8 cellular contexts compared by ENCODE assay signal in the genomic region with DNA sequence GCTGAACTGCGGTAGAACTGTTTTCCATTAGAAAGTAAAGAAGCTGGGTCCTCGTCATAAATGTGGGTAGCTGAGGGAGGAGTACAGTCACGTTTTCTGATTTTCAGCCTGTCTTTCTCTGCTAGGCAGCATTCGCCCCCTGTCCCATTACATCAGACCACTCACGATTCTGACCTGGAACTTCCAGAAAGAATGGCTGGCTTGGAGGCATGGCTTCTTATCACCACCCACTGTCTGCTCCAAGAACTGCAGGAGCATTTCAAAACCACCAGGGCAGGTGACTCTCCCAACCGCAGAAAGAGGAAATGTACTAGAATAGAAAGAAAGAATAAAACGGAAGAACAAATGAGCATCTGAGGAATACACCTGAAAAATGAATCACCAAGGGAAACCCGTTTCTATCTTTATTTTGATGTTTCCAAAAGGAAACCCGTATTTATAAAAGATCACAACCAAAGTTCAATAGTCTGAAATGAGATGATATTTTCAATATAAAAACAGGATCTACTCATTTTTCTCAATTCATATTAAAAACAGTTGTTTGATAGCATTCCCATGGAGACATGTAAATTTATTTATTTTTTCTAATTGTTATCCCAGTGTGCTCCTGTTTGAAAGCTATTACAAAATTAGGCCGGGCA.
DNase-seq lines count a peak whose midpoint lies in the region; ATAC-seq lines count a peak whose summit lies in the region.

No MANE protein-coding gene starts in this region.

- no peak for ATAC-seq in HG03025 (IDR thresholded peaks at IDR 0.05; ENCODE audit: low FRiP score, unreplicated experiment)

- H3K27me3 ChIP-seq in HAP-1 (ENCODE audit: low read depth): no peaks in the 10 kb centered on the region

- H3K36me3 ChIP-seq in HAP-1 (replicated peaks): no peaks in the 10 kb centered on the region

- no peaks in the 10 kb centered on the region for H3K9me3 ChIP-seq in HAP-1

- in situ Hi-C loops in HAP-1 (cut with MboI; ENCODE audit: low sequenced_read_pairs): no loop called here

- H3K4me3 ChIP-seq in HAP-1: no peak overlapping the region

- peaks cover 21% of the 10 kb centered on the region for H3K4me1 ChIP-seq in HAP-1

- DNase-seq in ELF-1 (ENCODE audit: low read depth, low spot score) (peak; percentile 86), HAP-1 (ENCODE audit: low spot score in 2 of 2) (peak; percentile 64 to 72), NCI-H146 treated with DMSO at 0.1 percent for 48 hours (lab: John Stamatoyannopoulos, UW; ENCODE audit: unreplicated experiment) (peak; percentile 21), T-helper 22 cell (ENCODE audit: low read depth) (peak; percentile 21), kidney tubule cell (ENCODE audit: low spot score) (peak; percentile 88)
- DNase-seq in central memory CD4-positive, alpha-beta T cell: peak; percentile 62
- DNase-seq in stimulated activated CD8-positive, alpha-beta memory T cell treated with anti-CD3 and anti-CD28 coated beads, Interleukin-12 subunit alpha, Interleukin-12 subunit beta, amount 100 ng/mL, for 24 hours (ENCODE audit: extremely low read depth): peak; percentile 11

Comparison
In these comparisons a context has a peak if more than half of its experiments do, and no peak if none do; other contexts are left out.
1. DNase-seq: peak in every context shown above with its lines; median percentile 88 in kidney tubule cell; 86 in ELF-1; 68 in HAP-1; 62 in central memory CD4-positive, alpha-beta T cell; 21 in NCI-H146 treated with DMSO at 0.1 percent for 48 hours; 21 in T-helper 22 cell; 11 in stimulated activated CD8-positive, alpha-beta memory T cell treated with anti-CD3 and anti-CD28 coated beads, Interleukin-12 subunit alpha, Interleukin-12 subunit beta, amount 100 ng/mL, for 24 hours.